39 cellular contexts compared by ENCODE assay signal in genomic region chr15:36007699-36008098, GRCh38.
"Had no signal": no experiment of that assay in that cellular context is flagged by ENCODE, and none has a peak within 500 bp of the region (broad histone marks: within the 10 kb centered on the region; RNA-seq: fewer than 3 reads in every experiment).

No MANE protein-coding gene starts in this region.

- H3K4me1 ChIP-seq: adrenal gland, ascending aorta, breast epithelium had no signal

- FAIRE-seq: astrocyte, bronchial epithelial cell had no signal

- H3K36me3 ChIP-seq: adrenal gland, ascending aorta, brain microvascular endothelial cell, breast epithelium, cardiac muscle cell had no signal

- H3K27me3 ChIP-seq: adrenal gland, ascending aorta, brain microvascular endothelial cell, breast epithelium, cardiac muscle cell had no signal

- H3K4me3 Mint-ChIP-seq: activated naive CD4-positive, alpha-beta T cell treated with anti-CD3 and anti-CD28 coated beads for 36 hours; activated naive CD4-positive, alpha-beta T cell treated with anti-CD3 and anti-CD28 coated beads, Interleukin-2, amount 10 ng/mL, durations not matched to agents 7 days and 5 days; activated naive CD4-positive, alpha-beta T cell treated with anti-CD3 and anti-CD28 coated beads, Interleukin-2, amount 50 U/mL, for 24 hours; activated naive CD8-positive, alpha-beta T cell; activated naive CD8-positive, alpha-beta T cell treated with anti-CD3 and anti-CD28 coated beads for 36 hours; activated naive CD8-positive, alpha-beta T cell treated with anti-CD3 and anti-CD28 coated beads, Interleukin-2, amount 10 ng/mL, durations not matched to agents 7 days and 5 days; activated naive CD8-positive, alpha-beta T cell treated with anti-CD3 and anti-CD28 coated beads, Interleukin-2, amount 50 U/mL, for 24 hours; activated T-cell treated with anti-CD3 and anti-CD28 coated beads, Interleukin-2, amount 50 U/mL, for 24 hours; activated T-cell treated with anti-CD3 and anti-CD28 coated beads, Interleukin-2, amount 50 U/mL, for 4 hours; activated T-cell treated with anti-CD3 and anti-CD28 coated beads, Interleukin-2, amount 50 U/mL, for 72 hours; activated T-helper 1 cell treated with anti-CD3 and anti-CD28 coated beads, Interleukin-12 subunit alpha, Interleukin-12 subunit beta, Interleukin-2, Interleukin-4 antibody, amounts not matched to agents 30 ng/mL and 10 ng/mL and 1 ng/mL, durations not matched to agents 14 hours and 24 hours and 36 hours; activated T-helper 17 cell treated with anti-CD3 and anti-CD28 coated beads, Interleukin-2, amount 50 U/mL, for 72 hours; brain; central memory CD8-positive, alpha-beta T cell had no signal

- H3K4me3 ChIP-seq: adrenal gland, ascending aorta, breast epithelium, cardiac muscle cell had no signal

- H3K27ac Mint-ChIP-seq: activated naive CD4-positive, alpha-beta T cell treated with anti-CD3 and anti-CD28 coated beads for 36 hours; activated naive CD4-positive, alpha-beta T cell treated with anti-CD3 and anti-CD28 coated beads, Interleukin-2, amount 10 ng/mL, durations not matched to agents 7 days and 5 days; activated naive CD4-positive, alpha-beta T cell treated with anti-CD3 and anti-CD28 coated beads, Interleukin-2, amount 50 U/mL, for 24 hours; activated naive CD4-positive, alpha-beta T cell treated with anti-CD3 and anti-CD28 coated beads, Interleukin-2, amount 50 U/mL, for 72 hours; activated naive CD8-positive, alpha-beta T cell; activated naive CD8-positive, alpha-beta T cell treated with anti-CD3 and anti-CD28 coated beads for 36 hours; activated naive CD8-positive, alpha-beta T cell treated with anti-CD3 and anti-CD28 coated beads, Interleukin-2, amount 10 ng/mL, durations not matched to agents 7 days and 5 days; activated naive CD8-positive, alpha-beta T cell treated with anti-CD3 and anti-CD28 coated beads, Interleukin-2, amount 50 U/mL, for 24 hours; activated T-cell treated with anti-CD3 and anti-CD28 coated beads, Interleukin-2, amount 50 U/mL, for 24 hours; activated T-cell treated with anti-CD3 and anti-CD28 coated beads, Interleukin-2, amount 50 U/mL, for 72 hours; activated T-helper 1 cell treated with anti-CD3 and anti-CD28 coated beads, Interleukin-12 subunit alpha, Interleukin-12 subunit beta, Interleukin-2, Interleukin-4 antibody, amounts not matched to agents 30 ng/mL and 10 ng/mL and 1 ng/mL, durations not matched to agents 14 hours and 24 hours and 36 hours; activated T-helper 17 cell treated with anti-CD3 and anti-CD28 coated beads, Interleukin-2, amount 50 U/mL, for 72 hours; activated T-helper 2 cell treated with anti-CD3 and anti-CD28 coated beads, Interferon-gamma antibody, Interleukin-2, Interleukin-4, amounts not matched to agents 10 μg/mL and 5 μg/mL and 100 μg/mL, durations not matched to agents 14 hours and 24 hours and 36 hours; brain had no signal

- H3K27ac ChIP-seq: adrenal gland, ascending aorta, brain microvascular endothelial cell, breast epithelium, cardiac muscle cell had no signal

- H3K4me1 Mint-ChIP-seq: activated naive CD4-positive, alpha-beta T cell treated with anti-CD3 and anti-CD28 coated beads, Interleukin-2, amount 10 ng/mL, durations not matched to agents 7 days and 5 days; activated naive CD4-positive, alpha-beta T cell treated with anti-CD3 and anti-CD28 coated beads, Interleukin-2, amount 50 U/mL, for 24 hours; activated naive CD8-positive, alpha-beta T cell treated with anti-CD3 and anti-CD28 coated beads for 36 hours; activated naive CD8-positive, alpha-beta T cell treated with anti-CD3 and anti-CD28 coated beads, Interleukin-2, amount 10 ng/mL, durations not matched to agents 7 days and 5 days; activated naive CD8-positive, alpha-beta T cell treated with anti-CD3 and anti-CD28 coated beads, Interleukin-2, amount 50 U/mL, for 24 hours; activated T-helper 17 cell treated with anti-CD3 and anti-CD28 coated beads, Interleukin-2, amount 50 U/mL, for 72 hours; central memory CD8-positive, alpha-beta T cell had no signal

- ATAC-seq: activated naive CD4-positive, alpha-beta T cell treated with anti-CD3 and anti-CD28 coated beads, Interleukin-2, amount 50 U/mL, for 72 hours; activated naive CD8-positive, alpha-beta T cell treated with anti-CD3 and anti-CD28 coated beads, Interleukin-2, amount 50 U/mL, for 24 hours; activated T-cell treated with anti-CD3 and anti-CD28 coated beads, Interleukin-2, amount 50 U/mL, for 4 hours; activated T-cell treated with anti-CD3 and anti-CD28 coated beads, Interleukin-2, amount 50 U/mL, for 72 hours; activated T-helper 17 cell treated with anti-CD3 and anti-CD28 coated beads, Interleukin-2, amount 50 U/mL, for 72 hours had no signal

- DNase-seq: activated effector memory CD4-positive, alpha-beta T cell treated with anti-CD3 and anti-CD28 coated beads, Interleukin-2, amount 50 U/mL, for 16 hours; activated effector memory CD4-positive, alpha-beta T cell treated with Interleukin-2 at 50 U/mL for 16 hours; activated gamma-delta T cell; activated gamma-delta T cell treated with Interleukin-2 at 50 U/mL for 16 hours; activated naive CD4-positive, alpha-beta T cell; activated naive CD4-positive, alpha-beta T cell treated with anti-CD3 and anti-CD28 coated beads for 36 hours; activated naive CD4-positive, alpha-beta T cell treated with anti-CD3 and anti-CD28 coated beads, Interleukin-2, amount 10 ng/mL, durations not matched to agents 7 days and 5 days; activated naive CD4-positive, alpha-beta T cell treated with anti-CD3 and anti-CD28 coated beads, Interleukin-2, amount 50 U/mL, for 16 hours; activated naive CD4-positive, alpha-beta T cell treated with Interleukin-2 at 50 U/mL for 16 hours; activated naive CD8-positive, alpha-beta T cell treated with anti-CD3 and anti-CD28 coated beads for 36 hours; activated naive CD8-positive, alpha-beta T cell treated with anti-CD3 and anti-CD28 coated beads, Interleukin-2, amount 10 ng/mL, durations not matched to agents 7 days and 5 days; activated naive CD8-positive, alpha-beta T cell treated with anti-CD3 and anti-CD28 coated beads, Interleukin-2, amount 50 U/mL, for 24 hours; activated T-cell treated with anti-CD3 and anti-CD28 coated beads, Interleukin-2, amount 50 U/mL, for 1 hour; activated T-cell treated with anti-CD3 and anti-CD28 coated beads, Interleukin-2, amount 50 U/mL, for 24 hours; activated T-cell treated with anti-CD3 and anti-CD28 coated beads, Interleukin-2, amount 50 U/mL, for 4 hours; activated T-cell treated with anti-CD3 and anti-CD28 coated beads, Interleukin-2, amount 50 U/mL, for 48 hours; activated T-cell treated with anti-CD3 and anti-CD28 coated beads, Interleukin-2, amount 50 U/mL, for 72 hours; adrenal gland; amniotic stem cell; amygdala; anterior cingulate cortex; aorta; brain microvascular endothelial cell; caudate nucleus; central memory CD4-positive, alpha-beta T cell; cerebellar nuclear complex had no signal

- H3K27me3 Mint-ChIP-seq: activated naive CD4-positive, alpha-beta T cell treated with anti-CD3 and anti-CD28 coated beads, Interleukin-2, amount 10 ng/mL, durations not matched to agents 7 days and 5 days; activated naive CD8-positive, alpha-beta T cell; activated naive CD8-positive, alpha-beta T cell treated with anti-CD3 and anti-CD28 coated beads for 36 hours; activated naive CD8-positive, alpha-beta T cell treated with anti-CD3 and anti-CD28 coated beads, Interleukin-2, amount 10 ng/mL, durations not matched to agents 7 days and 5 days; activated naive CD8-positive, alpha-beta T cell treated with anti-CD3 and anti-CD28 coated beads, Interleukin-2, amount 50 U/mL, for 24 hours; activated T-cell treated with anti-CD3 and anti-CD28 coated beads, Interleukin-2, amount 50 U/mL, for 24 hours; activated T-helper 17 cell treated with anti-CD3 and anti-CD28 coated beads, Interleukin-2, amount 50 U/mL, for 72 hours; brain; central memory CD8-positive, alpha-beta T cell had no signal

- H3K9me3 Mint-ChIP-seq: activated naive CD4-positive, alpha-beta T cell treated with anti-CD3 and anti-CD28 coated beads for 36 hours; activated naive CD4-positive, alpha-beta T cell treated with anti-CD3 and anti-CD28 coated beads, Interleukin-2, amount 50 U/mL, for 72 hours; activated T-cell treated with anti-CD3 and anti-CD28 coated beads, Interleukin-2, amount 50 U/mL, for 4 hours; activated T-helper 1 cell treated with anti-CD3 and anti-CD28 coated beads, Interleukin-12 subunit alpha, Interleukin-12 subunit beta, Interleukin-2, Interleukin-4 antibody, amounts not matched to agents 30 ng/mL and 10 ng/mL and 1 ng/mL, durations not matched to agents 14 hours and 24 hours and 36 hours; activated T-helper 17 cell treated with anti-CD3 and anti-CD28 coated beads, Interleukin-2, amount 50 U/mL, for 72 hours had no signal

- H3K36me3 Mint-ChIP-seq: activated naive CD4-positive, alpha-beta T cell treated with anti-CD3 and anti-CD28 coated beads, Interleukin-2, amount 10 ng/mL, durations not matched to agents 7 days and 5 days; activated naive CD4-positive, alpha-beta T cell treated with anti-CD3 and anti-CD28 coated beads, Interleukin-2, amount 50 U/mL, for 24 hours; activated naive CD4-positive, alpha-beta T cell treated with anti-CD3 and anti-CD28 coated beads, Interleukin-2, amount 50 U/mL, for 72 hours; activated naive CD8-positive, alpha-beta T cell; activated naive CD8-positive, alpha-beta T cell treated with anti-CD3 and anti-CD28 coated beads for 36 hours; activated naive CD8-positive, alpha-beta T cell treated with anti-CD3 and anti-CD28 coated beads, Interleukin-2, amount 10 ng/mL, durations not matched to agents 7 days and 5 days; brain had no signal

- H3K9me3 ChIP-seq: adrenal gland had no signal
